8 cellular contexts compared by ENCODE assay signal in the genomic region with DNA sequence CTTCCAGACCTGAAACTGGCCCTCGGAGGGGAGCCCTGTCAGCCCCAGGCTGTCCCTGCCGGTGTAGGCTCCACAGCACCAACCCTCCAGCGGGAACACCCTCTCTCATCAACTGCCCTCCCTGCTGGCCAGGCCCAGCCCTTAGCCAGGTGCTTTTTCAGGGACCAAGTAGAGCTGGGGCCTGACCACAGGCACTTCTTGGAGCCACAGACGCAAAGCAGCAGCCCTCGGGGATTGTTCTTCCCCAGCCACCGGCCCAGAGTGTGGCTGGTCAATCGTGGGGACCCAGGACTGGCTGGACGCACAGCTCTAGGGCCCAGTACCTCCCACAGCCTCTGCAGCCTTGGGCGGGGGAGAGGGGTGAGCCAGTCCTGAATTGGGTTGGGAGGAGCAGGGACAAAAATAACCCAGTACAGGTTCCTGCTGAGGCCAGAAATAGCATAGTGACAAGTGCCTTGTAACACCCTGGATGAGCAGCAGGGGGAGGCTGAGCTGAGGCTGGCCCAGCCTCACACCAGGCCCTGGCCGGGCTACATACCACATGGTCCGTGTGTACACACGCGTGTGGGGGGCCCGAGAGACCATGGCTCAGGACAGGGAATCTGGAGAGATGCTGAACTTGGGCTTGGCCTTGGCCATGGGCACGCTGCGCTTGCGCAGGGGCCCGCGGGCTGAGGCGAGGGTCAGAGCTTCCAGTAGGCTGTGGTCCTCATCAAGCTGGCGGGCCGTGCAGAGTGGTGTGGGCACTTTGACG. TPM values are rescaled to one million over a fixed set of nuclear protein-coding genes. Genes with fewer than 3 reads are reported as not detected.
DNase-seq lines count a peak whose midpoint lies in the region; ATAC-seq and TF ChIP-seq lines count a peak whose summit lies in the region.

No MANE protein-coding gene starts in this region.

- H3K27me3 ChIP-seq in esophagus squamous epithelium (peaks cover 0 to 27% (median 0%) of the 10 kb centered on the region in 4 donors), neural cell (ENCODE audit: insufficient read depth, low read depth, low read length) (no peaks in the 10 kb centered on the region)

- TF ChIP-seq CTCF in esophagus squamous epithelium (IDR thresholded peaks at IDR 0.05) (peak in 5 of 6 experiments; percentile 33 to 62 (median 45)), neural cell (IDR thresholded peaks at IDR 0.05; ENCODE audit: poor library complexity, severe bottlenecking) (peak; percentile 57)

- no peak overlapping the region for H3K9ac ChIP-seq in neural cell (ENCODE audit: low read length)

- H3K9me2 ChIP-seq in neural cell (ENCODE audit: insufficient read depth, low read length), result no peaks in the 10 kb centered on the region

- H3K27me3 Mint-ChIP-seq in activated CD4-positive, alpha-beta memory T cell treated with anti-CD3 and anti-CD28 coated beads, Interleukin-2, amount 10 ng/mL, durations not matched to agents 7 days and 5 days, result peaks cover 25% of the 10 kb centered on the region

- peaks cover 4 to 32% (median 9%) of the 10 kb centered on the region in 3 donors for H3K4me1 ChIP-seq in esophagus squamous epithelium

- no peaks in the 10 kb centered on the region for H3K36me3 ChIP-seq in esophagus squamous epithelium
- no peaks in the 10 kb centered on the region for H3K36me3 ChIP-seq in neural cell (ENCODE audit: insufficient read depth, low read length)

- H3K9me3 ChIP-seq in esophagus squamous epithelium (no peaks in the 10 kb centered on the region), neural cell (ENCODE audit: low read length) (no peaks in the 10 kb centered on the region)

- no peak overlapping the region for H3K4me3 Mint-ChIP-seq in activated CD4-positive, alpha-beta memory T cell treated with anti-CD3 and anti-CD28 coated beads, Interleukin-2, amount 10 ng/mL, durations not matched to agents 7 days and 5 days

- 71% methylated on average over 18 of the region's 23 CpGs; no CpG with 5 or more reads in 1 of the 2 donors for WGBS in esophagus squamous epithelium, 2 donors

- H3K4me2 ChIP-seq in neural cell (ENCODE audit: low read length), result no peak overlapping the region

- no peak for TF ChIP-seq EP300 in neural cell (conservative IDR thresholded peaks at IDR 0.05; ENCODE audit: poor library complexity, severe bottlenecking)

- POLR2A ChIA-PET in activated CD4-positive, alpha-beta memory T cell treated with anti-CD3 and anti-CD28 coated beads, Interleukin-2, amount 10 ng/mL, durations not matched to agents 7 days and 5 days (lab: Charles Lee), result no interaction called here

- intact Hi-C loops in esophagus squamous epithelium (cut with DNase I), result loop anchor here (5.0 kb wide), 1 partner anchor 116 kb away; no protein-coding TSS in a partner anchor

- no peaks in the 10 kb centered on the region for H3F3A ChIP-seq in neural cell (ENCODE audit: insufficient read depth, low read length, poor library complexity, severe bottlenecking)

- peaks cover 12% of the 10 kb centered on the region for H3K4me1 Mint-ChIP-seq in activated CD4-positive, alpha-beta memory T cell treated with anti-CD3 and anti-CD28 coated beads, Interleukin-2, amount 10 ng/mL, durations not matched to agents 7 days and 5 days

- no peak overlapping the region for H3K4me3 ChIP-seq in esophagus squamous epithelium
- peak overlapping the region; percentile 49 for H3K4me3 ChIP-seq in neural cell (ENCODE audit: low read length)

- ATAC-seq in HG02610 (IDR thresholded peaks at IDR 0.05; ENCODE audit: unreplicated experiment) (peak; percentile 67), HG02970 (IDR thresholded peaks at IDR 0.05; ENCODE audit: low FRiP score, unreplicated experiment) (no peak)

- CTCF ChIA-PET in activated CD4-positive, alpha-beta memory T cell treated with anti-CD3 and anti-CD28 coated beads, Interleukin-2, amount 10 ng/mL, durations not matched to agents 7 days and 5 days (lab: Charles Lee), result interaction anchor here (0.8 to 1.3 kb wide), 5 partner anchors 20 to 121 kb away, joined by 3 to 5 read pairs (median 4); no protein-coding TSS in a partner anchor

- no peak for TF ChIP-seq POLR2A in esophagus squamous epithelium (IDR thresholded peaks at IDR 0.05)

- TF ChIP-seq RAD21 in neural cell (conservative IDR thresholded peaks at IDR 0.05), result no peak

- H4K20me1 ChIP-seq in neural cell (ENCODE audit: insufficient read depth), result no peaks in the 10 kb centered on the region

- H3K79me2 ChIP-seq in neural cell (replicated peaks; ENCODE audit: insufficient read depth, low read length), result no peaks in the 10 kb centered on the region

- DNase-seq in activated CD8-positive, alpha-beta memory T cell treated with anti-CD3 and anti-CD28 coated beads for 24 hours, result peak; percentile 69
- no peak for DNase-seq in activated CD8-positive, alpha-beta memory T cell treated with anti-CD3 and anti-CD28 coated beads, Interleukin-2, amount 50 U/mL, for 4 hours
- peak; percentile 21 for DNase-seq in NCI-H2029 treated with DMSO at 0.1 percent for 48 hours (lab: John Stamatoyannopoulos, UW)
- DNase-seq in activated CD4-positive, alpha-beta memory T cell treated with anti-CD3 and anti-CD28 coated beads, Interleukin-2, amount 10 ng/mL, durations not matched to agents 7 days and 5 days, result peak; percentile 39
- DNase-seq in esophagus squamous epithelium (lab: John Stamatoyannopoulos, UW), result no peak

- no peaks in the 10 kb centered on the region for H3K9me3 Mint-ChIP-seq in activated CD4-positive, alpha-beta memory T cell treated with anti-CD3 and anti-CD28 coated beads, Interleukin-2, amount 10 ng/mL, durations not matched to agents 7 days and 5 days

- no peak overlapping the region for H3K27ac Mint-ChIP-seq in activated CD4-positive, alpha-beta memory T cell treated with anti-CD3 and anti-CD28 coated beads, Interleukin-2, amount 10 ng/mL, durations not matched to agents 7 days and 5 days

- H3K27ac ChIP-seq in esophagus squamous epithelium (no peak overlapping the region), neural cell (ENCODE audit: low read length) (no peak overlapping the region)

- no peak overlapping the region for H2AFZ ChIP-seq in neural cell (ENCODE audit: low read depth, low read length)

- H3K36me3 Mint-ChIP-seq in activated CD4-positive, alpha-beta memory T cell treated with anti-CD3 and anti-CD28 coated beads, Interleukin-2, amount 10 ng/mL, durations not matched to agents 7 days and 5 days (ENCODE audit: low read depth), result no peaks in the 10 kb centered on the region

TF ChIP-seq in neural cell, 6 proteins besides CTCF, POLR2A, EP300 and RAD21:
- TF ChIP-seq EZH2 (IDR thresholded peaks at IDR 0.05; ENCODE audit: borderline replicate concordance, insufficient read depth, low read length, poor library complexity, severe bottlenecking) (no peak), SMC3 (conservative IDR thresholded peaks at IDR 0.05; ENCODE audit: poor library complexity) (peak; percentile 53), MXI1 (conservative IDR thresholded peaks at IDR 0.05; ENCODE audit: poor library complexity, severe bottlenecking) (no peak), TAF1 (IDR thresholded peaks at IDR 0.05; ENCODE audit: low read depth) (no peak), POLR2AphosphoS5 (IDR thresholded peaks at IDR 0.05) (no peak)
- TF ChIP-seq, protein P1, sequence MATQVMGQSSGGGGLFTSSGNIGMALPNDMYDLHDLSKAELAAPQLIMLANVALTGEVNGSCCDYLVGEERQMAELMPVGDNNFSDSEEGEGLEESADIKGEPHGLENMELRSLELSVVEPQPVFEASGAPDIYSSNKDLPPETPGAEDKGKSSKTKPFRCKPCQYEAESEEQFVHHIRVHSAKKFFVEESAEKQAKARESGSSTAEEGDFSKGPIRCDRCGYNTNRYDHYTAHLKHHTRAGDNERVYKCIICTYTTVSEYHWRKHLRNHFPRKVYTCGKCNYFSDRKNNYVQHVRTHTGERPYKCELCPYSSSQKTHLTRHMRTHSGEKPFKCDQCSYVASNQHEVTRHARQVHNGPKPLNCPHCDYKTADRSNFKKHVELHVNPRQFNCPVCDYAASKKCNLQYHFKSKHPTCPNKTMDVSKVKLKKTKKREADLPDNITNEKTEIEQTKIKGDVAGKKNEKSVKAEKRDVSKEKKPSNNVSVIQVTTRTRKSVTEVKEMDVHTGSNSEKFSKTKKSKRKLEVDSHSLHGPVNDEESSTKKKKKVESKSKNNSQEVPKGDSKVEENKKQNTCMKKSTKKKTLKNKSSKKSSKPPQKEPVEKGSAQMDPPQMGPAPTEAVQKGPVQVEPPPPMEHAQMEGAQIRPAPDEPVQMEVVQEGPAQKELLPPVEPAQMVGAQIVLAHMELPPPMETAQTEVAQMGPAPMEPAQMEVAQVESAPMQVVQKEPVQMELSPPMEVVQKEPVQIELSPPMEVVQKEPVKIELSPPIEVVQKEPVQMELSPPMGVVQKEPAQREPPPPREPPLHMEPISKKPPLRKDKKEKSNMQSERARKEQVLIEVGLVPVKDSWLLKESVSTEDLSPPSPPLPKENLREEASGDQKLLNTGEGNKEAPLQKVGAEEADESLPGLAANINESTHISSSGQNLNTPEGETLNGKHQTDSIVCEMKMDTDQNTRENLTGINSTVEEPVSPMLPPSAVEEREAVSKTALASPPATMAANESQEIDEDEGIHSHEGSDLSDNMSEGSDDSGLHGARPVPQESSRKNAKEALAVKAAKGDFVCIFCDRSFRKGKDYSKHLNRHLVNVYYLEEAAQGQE (IDR thresholded peaks at IDR 0.05; ENCODE audit: borderline replicate concordance), result no peak

RNA-seq across cellular contexts. Expression of a gene that starts 2.0 kb away (rescaled TPM):
- total RNA-seq in activated CD4-positive, alpha-beta memory T cell treated with anti-CD3 and anti-CD28 coated beads, Interleukin-2, amount 10 ng/mL, durations not matched to agents 7 days and 5 days, result under 1 TPM; 0.18 to 0.55 TPM
- 1 to 10 TPM; 1.0 to 1.6 (median 1.3) TPM for total RNA-seq in esophagus squamous epithelium
- polyA plus RNA-seq in neural cell, result 8.0 and 10.6 TPM in 2 replicates
- polyA minus RNA-seq in neural cell, result 11.1 and 14.1 TPM in 2 replicates

RNA-seq across cellular contexts. Expression of a gene that starts 34.9 kb away (rescaled TPM):
- under 1 TPM; 0.15 TPM for total RNA-seq in activated CD4-positive, alpha-beta memory T cell treated with anti-CD3 and anti-CD28 coated beads, Interleukin-2, amount 10 ng/mL, durations not matched to agents 7 days and 5 days
- 1 to 10 TPM; 1.5 to 6.1 (median 2.9) TPM for total RNA-seq in esophagus squamous epithelium
- polyA plus RNA-seq in neural cell, result 2.1 and 3.1 TPM in 2 replicates
- polyA minus RNA-seq in neural cell, result 10.0 and 12.3 TPM in 2 replicates

Comparison
In these comparisons a context has a peak if more than half of its experiments do, and no peak if none do; other contexts are left out.
1. DNase-seq: peak in activated CD8-positive, alpha-beta memory T cell treated with anti-CD3 and anti-CD28 coated beads for 24 hours (single experiment), NCI-H2029 treated with DMSO at 0.1 percent for 48 hours (single experiment) and activated CD4-positive, alpha-beta memory T cell treated with anti-CD3 and anti-CD28 coated beads, Interleukin-2, amount 10 ng/mL, durations not matched to agents 7 days and 5 days (single experiment); none in activated CD8-positive, alpha-beta memory T cell treated with anti-CD3 and anti-CD28 coated beads, Interleukin-2, amount 50 U/mL, for 4 hours (single experiment) and esophagus squamous epithelium (single experiment).